1 cellular context compared by ENCODE assay signal in the genomic region with DNA sequence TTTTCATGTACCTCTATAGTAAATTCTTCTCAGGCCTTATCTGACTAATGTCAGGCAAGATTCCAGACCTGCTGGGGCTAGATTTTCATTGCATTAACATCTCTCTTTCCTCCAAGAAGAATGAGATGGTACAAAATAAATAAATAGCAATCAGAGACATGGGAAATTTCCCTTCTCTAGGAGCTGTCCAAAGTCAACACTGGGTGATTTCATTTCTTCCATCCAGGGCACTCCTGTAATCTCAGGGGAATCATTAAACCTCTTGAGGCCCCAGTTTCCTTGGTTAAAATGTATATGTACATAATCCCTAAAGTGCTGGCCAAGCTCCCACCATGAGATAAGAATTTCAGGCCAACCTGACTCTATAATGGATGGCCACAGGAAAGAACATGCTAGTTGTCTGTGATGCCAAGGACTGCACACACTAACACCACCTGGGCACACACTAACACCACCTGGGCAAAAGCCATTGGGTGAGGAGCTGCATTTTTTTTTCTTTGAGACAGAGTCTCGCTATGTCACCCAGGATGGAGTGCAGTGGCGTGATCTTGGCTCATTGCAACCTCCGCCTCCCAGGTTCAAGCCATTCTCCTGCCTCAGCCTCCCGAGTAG.
TF ChIP-seq lines count a peak whose summit lies in the region.

No MANE protein-coding gene starts in this region.

TF ChIP-seq in GM23338, 12 proteins besides CTCF, POLR2A, EP300 and RAD21:
- TF ChIP-seq POLR2AphosphoS5 (IDR thresholded peaks at IDR 0.05; ENCODE audit: low read depth), result no peak
- TF ChIP-seq, protein P1, sequence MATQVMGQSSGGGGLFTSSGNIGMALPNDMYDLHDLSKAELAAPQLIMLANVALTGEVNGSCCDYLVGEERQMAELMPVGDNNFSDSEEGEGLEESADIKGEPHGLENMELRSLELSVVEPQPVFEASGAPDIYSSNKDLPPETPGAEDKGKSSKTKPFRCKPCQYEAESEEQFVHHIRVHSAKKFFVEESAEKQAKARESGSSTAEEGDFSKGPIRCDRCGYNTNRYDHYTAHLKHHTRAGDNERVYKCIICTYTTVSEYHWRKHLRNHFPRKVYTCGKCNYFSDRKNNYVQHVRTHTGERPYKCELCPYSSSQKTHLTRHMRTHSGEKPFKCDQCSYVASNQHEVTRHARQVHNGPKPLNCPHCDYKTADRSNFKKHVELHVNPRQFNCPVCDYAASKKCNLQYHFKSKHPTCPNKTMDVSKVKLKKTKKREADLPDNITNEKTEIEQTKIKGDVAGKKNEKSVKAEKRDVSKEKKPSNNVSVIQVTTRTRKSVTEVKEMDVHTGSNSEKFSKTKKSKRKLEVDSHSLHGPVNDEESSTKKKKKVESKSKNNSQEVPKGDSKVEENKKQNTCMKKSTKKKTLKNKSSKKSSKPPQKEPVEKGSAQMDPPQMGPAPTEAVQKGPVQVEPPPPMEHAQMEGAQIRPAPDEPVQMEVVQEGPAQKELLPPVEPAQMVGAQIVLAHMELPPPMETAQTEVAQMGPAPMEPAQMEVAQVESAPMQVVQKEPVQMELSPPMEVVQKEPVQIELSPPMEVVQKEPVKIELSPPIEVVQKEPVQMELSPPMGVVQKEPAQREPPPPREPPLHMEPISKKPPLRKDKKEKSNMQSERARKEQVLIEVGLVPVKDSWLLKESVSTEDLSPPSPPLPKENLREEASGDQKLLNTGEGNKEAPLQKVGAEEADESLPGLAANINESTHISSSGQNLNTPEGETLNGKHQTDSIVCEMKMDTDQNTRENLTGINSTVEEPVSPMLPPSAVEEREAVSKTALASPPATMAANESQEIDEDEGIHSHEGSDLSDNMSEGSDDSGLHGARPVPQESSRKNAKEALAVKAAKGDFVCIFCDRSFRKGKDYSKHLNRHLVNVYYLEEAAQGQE (IDR thresholded peaks at IDR 0.05; ENCODE audit: unreplicated experiment), result peak; percentile 44
TF ChIP-seq in GM23338: peak in this region for 1.
